Comparison of ENCODE assay signal across 28 cellular contexts in genomic region chr10:102146971-102147428, GRCh38. TPM values are rescaled to one million over a fixed set of nuclear protein-coding genes. Genes with fewer than 3 reads are reported as not detected.
DNase-seq lines count a peak whose midpoint lies in the region; ATAC-seq and TF ChIP-seq lines count a peak whose summit lies in the region.
"Had no signal": no experiment of that assay in that cellular context is flagged by ENCODE, and none has a peak within 500 bp of the region (broad histone marks: within the 10 kb centered on the region; RNA-seq: fewer than 3 reads in every experiment).

No MANE protein-coding gene starts in this region.

- H2BK120ac ChIP-seq in mesenchymal stem cell (ENCODE audit: low read depth, low read length), result no peak overlapping the region

- intact Hi-C loops in naive thymus-derived CD4-positive, alpha-beta T cell (cut with micrococcal nuclease), result no loop called here

- no peak overlapping the region for H2BK15ac ChIP-seq in mesenchymal stem cell (ENCODE audit: low read depth, poor library complexity, severe bottlenecking)

- H3K27me3 Mint-ChIP-seq in activated T-cell treated with anti-CD3 and anti-CD28 coated beads, Interleukin-2, amount 50 U/mL, for 24 hours, result no peaks in the 10 kb centered on the region
- H3K27me3 Mint-ChIP-seq in activated naive CD8-positive, alpha-beta T cell treated with anti-CD3 and anti-CD28 coated beads, Interleukin-2, amount 50 U/mL, for 24 hours, result no peaks in the 10 kb centered on the region
- peaks cover 0 to 1% (median 0%) of the 10 kb centered on the region in 5 donors for H3K27me3 Mint-ChIP-seq in naive thymus-derived CD4-positive, alpha-beta T cell
- H3K27me3 Mint-ChIP-seq: activated CD4-positive, alpha-beta T cell treated with anti-CD3 and anti-CD28 coated beads, Interleukin-2, amount 10 ng/mL, durations not matched to agents 24 days and 14 days had no signal

- peaks cover 97% of the 10 kb centered on the region for H3K36me3 Mint-ChIP-seq in activated T-cell treated with anti-CD3 and anti-CD28 coated beads, Interleukin-2, amount 50 U/mL, for 24 hours (ENCODE audit: low read depth)
- H3K36me3 Mint-ChIP-seq in activated naive CD8-positive, alpha-beta T cell treated with anti-CD3 and anti-CD28 coated beads, Interleukin-2, amount 50 U/mL, for 24 hours (ENCODE audit: low read depth), result peaks cover 72% of the 10 kb centered on the region
- H3K36me3 Mint-ChIP-seq in naive thymus-derived CD4-positive, alpha-beta T cell, result peaks cover 9 to 43% (median 16%) of the 10 kb centered on the region in 5 donors

- DNase-seq in activated T-cell treated with anti-CD3 and anti-CD28 coated beads, Interleukin-2, amount 50 U/mL, for 24 hours, result no peak
- no peak for DNase-seq in activated T-cell treated with anti-CD3 and anti-CD28 coated beads, Interleukin-2, amount 50 U/mL, for 48 hours
- DNase-seq in GM13976 (ENCODE audit: low spot score), result peak; percentile 10
- no peak for DNase-seq in activated naive CD8-positive, alpha-beta T cell treated with anti-CD3 and anti-CD28 coated beads, Interleukin-2, amount 50 U/mL, for 24 hours
- no peak for DNase-seq in mesenchymal stem cell
- no peak for DNase-seq in foreskin keratinocyte
- no peak for DNase-seq in naive thymus-derived CD4-positive, alpha-beta T cell
- DNase-seq: activated CD4-positive, alpha-beta T cell treated with anti-CD3 and anti-CD28 coated beads, Interleukin-2, amount 10 ng/mL, durations not matched to agents 24 days and 14 days; activated CD8-positive, alpha-beta memory T cell treated with anti-CD3 and anti-CD28 coated beads, Interleukin-2, amount 50 U/mL, for 48 hours; BE2C; central memory CD4-positive, alpha-beta T cell; DMS79; dorsolateral prefrontal cortex; heart left ventricle; left cardiac atrium; mesendoderm; NCI-H1105 treated with DMSO at 0.1 percent for 48 hours; NCI-H2029; NCI-H2227 treated with DMSO at 0.1 percent for 48 hours; retina; stimulated activated CD4-positive, alpha-beta T cell treated with anti-CD3 and anti-CD28 coated beads, Interleukin-2, amount 100 ng/mL, for 24 hours; uterus had no signal

- H2AK5ac ChIP-seq in mesenchymal stem cell (ENCODE audit: low read length, severe bottlenecking), result no peak overlapping the region

- peaks cover 40% of the 10 kb centered on the region for H3K79me1 ChIP-seq in mesenchymal stem cell (replicated peaks; ENCODE audit: low read length, poor library complexity, severe bottlenecking)

- peak overlapping the region; percentile 19 for H4K8ac ChIP-seq in mesenchymal stem cell (ENCODE audit: low read length)

- H3K23ac ChIP-seq in mesenchymal stem cell (ENCODE audit: low read length in 2 of 2), result no peak overlapping the region

- H4K91ac ChIP-seq in mesenchymal stem cell (ENCODE audit: low read length), result no peak overlapping the region

- no peak overlapping the region for H3K14ac ChIP-seq in mesenchymal stem cell (ENCODE audit: low read length in 2 of 2)

- no peak overlapping the region for H3K4me3 Mint-ChIP-seq in activated T-cell treated with anti-CD3 and anti-CD28 coated beads, Interleukin-2, amount 50 U/mL, for 24 hours
- H3K4me3 Mint-ChIP-seq in activated naive CD8-positive, alpha-beta T cell treated with anti-CD3 and anti-CD28 coated beads, Interleukin-2, amount 50 U/mL, for 24 hours, result no peak overlapping the region
- no peak overlapping the region for H3K4me3 Mint-ChIP-seq in naive thymus-derived CD4-positive, alpha-beta T cell
- H3K4me3 Mint-ChIP-seq: activated CD4-positive, alpha-beta T cell treated with anti-CD3 and anti-CD28 coated beads, Interleukin-2, amount 10 ng/mL, durations not matched to agents 24 days and 14 days had no signal

- POLR2A ChIA-PET in naive thymus-derived CD4-positive, alpha-beta T cell (lab: Charles Lee), result no interaction called here

- ATAC-seq in activated naive CD8-positive, alpha-beta T cell treated with anti-CD3 and anti-CD28 coated beads, Interleukin-2, amount 50 U/mL, for 24 hours, result no peak
- no peak for ATAC-seq in foreskin keratinocyte
- no peak for ATAC-seq in HG02938 (IDR thresholded peaks at IDR 0.05; ENCODE audit: unreplicated experiment)
- ATAC-seq in naive thymus-derived CD4-positive, alpha-beta T cell, result no peak
- ATAC-seq: heart left ventricle, left cardiac atrium had no signal

- H3K4me1 ChIP-seq in mesenchymal stem cell (ENCODE audit: control insufficient read depth, insufficient read depth, low read depth, low read length) (peaks cover 11% of the 10 kb centered on the region), foreskin keratinocyte (peaks cover 14% of the 10 kb centered on the region)
- H3K4me1 ChIP-seq in naive thymus-derived CD4-positive, alpha-beta T cell (ENCODE audit: control insufficient read depth in 2 of 2, insufficient read depth in 2 of 2, low read length in 2 of 2), result peaks cover 0 to 4% of the 10 kb centered on the region in 2 donors
- H3K4me1 ChIP-seq: uterus had no signal

- H3K36me3 ChIP-seq in mesenchymal stem cell (ENCODE audit: control insufficient read depth in 1 of 2, insufficient read depth in 2 of 2, low read depth in 1 of 2, low read length in 2 of 2), result peaks cover 60 to 77% of the 10 kb centered on the region in 2 experiments
- peaks cover 9 to 72% (median 12%) of the 10 kb centered on the region in 3 experiments for H3K36me3 ChIP-seq in naive thymus-derived CD4-positive, alpha-beta T cell (ENCODE audit: control insufficient read depth in 2 of 3, insufficient read depth in 3 of 3, low read length in 3 of 3)
- H3K36me3 ChIP-seq: uterus had no signal

- H3K27me3 ChIP-seq in mesenchymal stem cell (ENCODE audit: control insufficient read depth in 1 of 2, insufficient read depth in 1 of 2, low read length in 2 of 2) (no peaks in the 10 kb centered on the region), foreskin keratinocyte (no peaks in the 10 kb centered on the region)
- no peaks in the 10 kb centered on the region for H3K27me3 ChIP-seq in naive thymus-derived CD4-positive, alpha-beta T cell (ENCODE audit: control insufficient read depth in 2 of 2, insufficient read depth in 2 of 2, low read length in 2 of 2)
- H3K27me3 ChIP-seq: BE2C, dorsolateral prefrontal cortex, heart left ventricle, suprapubic skin, uterus had no signal

- no peaks in the 10 kb centered on the region for H3K9me3 ChIP-seq in mesenchymal stem cell (ENCODE audit: control insufficient read depth, low read length)
- H3K9me3 ChIP-seq in naive thymus-derived CD4-positive, alpha-beta T cell (ENCODE audit: control insufficient read depth in 2 of 3, low read length in 3 of 3), result no peaks in the 10 kb centered on the region
- H3K9me3 ChIP-seq: BE2C, heart left ventricle, suprapubic skin, uterus had no signal

- CTCF ChIA-PET in naive thymus-derived CD4-positive, alpha-beta T cell (lab: Charles Lee), result interaction anchor here (2.9 kb wide), 1 partner anchor 8 kb away, joined by 13 read pairs; no protein-coding TSS in a partner anchor

- 96% methylated on average over 17 of the region's 17 CpGs for whole genome bisulfite sequencing in mesenchymal stem cell

- no peak overlapping the region for H3K18ac ChIP-seq in mesenchymal stem cell (ENCODE audit: low read depth in 1 of 2, low read length in 2 of 2)

- peak overlapping the region; percentile 58 for H2BK5ac ChIP-seq in mesenchymal stem cell (ENCODE audit: low read depth, low read length, poor library complexity, severe bottlenecking)

- H3K4me3 ChIP-seq in mesenchymal stem cell (ENCODE audit: insufficient read depth in 1 of 2, low read depth in 1 of 2, low read length in 2 of 2), result no peak overlapping the region
- no peak overlapping the region for H3K4me3 ChIP-seq in naive thymus-derived CD4-positive, alpha-beta T cell (ENCODE audit: low read length)
- H3K4me3 ChIP-seq: dorsolateral prefrontal cortex, heart left ventricle, SK-N-MC, smooth muscle cell, suprapubic skin, uterus had no signal

- in situ Hi-C loops in GM13976 (cut with MboI; ENCODE audit: low sequenced_read_pairs, unreplicated experiment), result no loop called here

- H3K4me2 ChIP-seq in mesenchymal stem cell (ENCODE audit: low read length, poor library complexity, severe bottlenecking), result no peak overlapping the region
- H3K4me2 ChIP-seq: smooth muscle cell had no signal

- H3K27ac Mint-ChIP-seq in activated T-cell treated with anti-CD3 and anti-CD28 coated beads, Interleukin-2, amount 50 U/mL, for 24 hours, result peak overlapping the region; percentile 69
- peak overlapping the region; percentile 55 for H3K27ac Mint-ChIP-seq in activated naive CD8-positive, alpha-beta T cell treated with anti-CD3 and anti-CD28 coated beads, Interleukin-2, amount 50 U/mL, for 24 hours
- H3K27ac Mint-ChIP-seq in naive thymus-derived CD4-positive, alpha-beta T cell, result peak overlapping the region in 2 of 9 donors; percentile 19 to 63
- H3K27ac Mint-ChIP-seq: activated CD4-positive, alpha-beta T cell treated with anti-CD3 and anti-CD28 coated beads, Interleukin-2, amount 10 ng/mL, durations not matched to agents 24 days and 14 days had no signal

- no peaks in the 10 kb centered on the region for H3K9me3 Mint-ChIP-seq in activated T-cell treated with anti-CD3 and anti-CD28 coated beads, Interleukin-2, amount 50 U/mL, for 24 hours
- H3K9me3 Mint-ChIP-seq in activated naive CD8-positive, alpha-beta T cell treated with anti-CD3 and anti-CD28 coated beads, Interleukin-2, amount 50 U/mL, for 24 hours, result no peaks in the 10 kb centered on the region
- H3K9me3 Mint-ChIP-seq in naive thymus-derived CD4-positive, alpha-beta T cell, result peaks cover 0 to 2% (median 0%) of the 10 kb centered on the region in 11 donors
- H3K9me3 Mint-ChIP-seq: activated CD4-positive, alpha-beta T cell treated with anti-CD3 and anti-CD28 coated beads, Interleukin-2, amount 10 ng/mL, durations not matched to agents 24 days and 14 days had no signal

- H2AFZ ChIP-seq in mesenchymal stem cell (ENCODE audit: low read depth, low read length), result no peak overlapping the region

- H3K4ac ChIP-seq in mesenchymal stem cell (ENCODE audit: low read depth in 1 of 2, low read length in 2 of 2), result no peak overlapping the region

- peaks cover 20% of the 10 kb centered on the region for H3K4me1 Mint-ChIP-seq in activated T-cell treated with anti-CD3 and anti-CD28 coated beads, Interleukin-2, amount 50 U/mL, for 24 hours (ENCODE audit: low read depth)
- peaks cover 14% of the 10 kb centered on the region for H3K4me1 Mint-ChIP-seq in activated naive CD8-positive, alpha-beta T cell treated with anti-CD3 and anti-CD28 coated beads, Interleukin-2, amount 50 U/mL, for 24 hours
- peaks cover 7 to 18% (median 9%) of the 10 kb centered on the region in 7 donors for H3K4me1 Mint-ChIP-seq in naive thymus-derived CD4-positive, alpha-beta T cell

- H3K27ac ChIP-seq in mesenchymal stem cell (ENCODE audit: low read length, poor library complexity, severe bottlenecking) (peak overlapping the region; percentile 42), foreskin keratinocyte (no peak overlapping the region)
- H3K27ac ChIP-seq in naive thymus-derived CD4-positive, alpha-beta T cell (ENCODE audit: low read depth, low read length), result no peak overlapping the region
- H3K27ac ChIP-seq: dorsolateral prefrontal cortex, epithelial cell of prostate, heart left ventricle, HL-60, SK-N-MC, suprapubic skin, uterus had no signal

- no peak overlapping the region for H3K9ac ChIP-seq in mesenchymal stem cell (ENCODE audit: low read length)

- no peak for TF ChIP-seq CTCF in GM13976 (IDR thresholded peaks at IDR 0.05; ENCODE audit: borderline replicate concordance, control extremely low read depth, extremely low read depth, insufficient read depth, missing control alignments)
- no peak for TF ChIP-seq CTCF in foreskin keratinocyte (conservative IDR thresholded peaks at IDR 0.05)

- no peak overlapping the region for H2BK12ac ChIP-seq in mesenchymal stem cell (ENCODE audit: low read length in 2 of 2)

RNA-seq across cellular contexts. Expression of gene NOLC1, which starts 5.2 kb away (rescaled TPM):
- 45.7 TPM for polyA plus RNA-seq in mesenchymal stem cell (2013, experiment 1 of 2)
- polyA plus RNA-seq in mesenchymal stem cell (2013, experiment 2 of 2), result 46.3 TPM
- total RNA-seq in foreskin keratinocyte, result 111 and 128 TPM in 2 replicates
- 65.6 and 82.0 TPM in 2 replicates for polyA plus RNA-seq in foreskin keratinocyte
- total RNA-seq in naive thymus-derived CD4-positive, alpha-beta T cell, result 10 to 100 TPM; 45.1 to 98.5 (median 58.8) TPM
- 10 to 100 TPM; 54.5 to 91.6 TPM for polyA plus RNA-seq in naive thymus-derived CD4-positive, alpha-beta T cell

RNA-seq across cellular contexts. Expression of gene PPRC1, which starts 14.2 kb away (rescaled TPM):
- polyA plus RNA-seq in mesenchymal stem cell (2013, experiment 1 of 2), result 25.0 TPM
- polyA plus RNA-seq in mesenchymal stem cell (2013, experiment 2 of 2), result 23.2 TPM
- total RNA-seq in foreskin keratinocyte, result 46.3 and 47.2 TPM in 2 replicates
- 38.0 and 43.7 TPM in 2 replicates for polyA plus RNA-seq in foreskin keratinocyte
- 10 to 100 TPM; 33.7 to 56.5 (median 40.6) TPM for total RNA-seq in naive thymus-derived CD4-positive, alpha-beta T cell
- polyA plus RNA-seq in naive thymus-derived CD4-positive, alpha-beta T cell, result 10 to 100 TPM in 1 of 2 donors, 1 to 10 TPM in 1; 9.7 to 31.0 TPM

RNA-seq across cellular contexts. Expression of gene LDB1, which starts 26.8 kb away (rescaled TPM):
- 84.4 TPM for polyA plus RNA-seq in mesenchymal stem cell (2013, experiment 1 of 2)
- 79.9 TPM for polyA plus RNA-seq in mesenchymal stem cell (2013, experiment 2 of 2)
- total RNA-seq in foreskin keratinocyte, result 65.7 and 65.8 TPM in 2 replicates
- polyA plus RNA-seq in foreskin keratinocyte, result 38.6 and 41.4 TPM in 2 replicates
- total RNA-seq in naive thymus-derived CD4-positive, alpha-beta T cell, result 100 to 1,000 TPM; 101 to 152 (median 115) TPM
- 10 to 100 TPM; 26.2 to 45.8 TPM for polyA plus RNA-seq in naive thymus-derived CD4-positive, alpha-beta T cell
